18 cellular contexts compared by ENCODE assay signal in genomic region chr3:85475346-85475745, GRCh38.
DNase-seq lines count a peak whose midpoint lies in the region; ATAC-seq, FAIRE-seq and TF ChIP-seq lines count a peak whose summit lies in the region.
"Had no signal": no experiment of that assay in that cellular context is flagged by ENCODE, and none has a peak within 500 bp of the region (broad histone marks: within the 10 kb centered on the region; RNA-seq: fewer than 3 reads in every experiment).

No MANE protein-coding gene starts in this region.

- FAIRE-seq in astrocyte (lab: Jason Lieb, UNC) (no peak), frontal cortex (lab: Jason Lieb, UNC) (peak; percentile 49)
- FAIRE-seq: H54 had no signal

- H4K20me1 ChIP-seq in SK-N-SH (ENCODE audit: insufficient read depth) (no peaks in the 10 kb centered on the region), astrocyte (ENCODE audit: insufficient read depth, low read length) (no peaks in the 10 kb centered on the region)
- H4K20me1 ChIP-seq: BLaER1 had no signal

- H2AFZ ChIP-seq in SK-N-SH (ENCODE audit: low read depth) = no peak overlapping the region
- H2AFZ ChIP-seq in astrocyte (ENCODE audit: low read depth, low read length) = no peak overlapping the region

- H3K4me3 Mint-ChIP-seq in astrocyte (ENCODE audit: unreplicated experiment) = no peak overlapping the region
- H3K4me3 Mint-ChIP-seq: CD4-positive, CD25-positive, alpha-beta regulatory T cell had no signal

- no peak for TF ChIP-seq EP300 in SK-N-SH (IDR thresholded peaks at IDR 0.05; ENCODE audit: borderline replicate concordance in 1 of 2, low read depth in 1 of 2, low read length in 1 of 2)

- no peaks in the 10 kb centered on the region for H3K9me2 ChIP-seq in SK-N-SH

- CTCF ChIA-PET in SK-N-SH (lab: Yijun Ruan, JAX) = interaction anchor here (0.7 kb wide), 1 partner anchor 41 kb away, joined by 3 read pairs; no protein-coding TSS in a partner anchor

- TF ChIP-seq CTCF in SK-N-SH (IDR thresholded peaks at IDR 0.05) = no peak
- no peak for TF ChIP-seq CTCF in astrocyte (IDR thresholded peaks at IDR 0.05; ENCODE audit: insufficient read depth, low read depth, low read length)
- no peak for TF ChIP-seq CTCF in left lung (IDR thresholded peaks at IDR 0.05)

- H3K79me2 ChIP-seq in SK-N-SH (ENCODE audit: insufficient read depth) = no peaks in the 10 kb centered on the region
- no peaks in the 10 kb centered on the region for H3K79me2 ChIP-seq in astrocyte (ENCODE audit: insufficient read depth, low read length)

- no peak overlapping the region for H3K4me3 ChIP-seq in SK-N-SH (ENCODE audit: low read depth in 2 of 2, low read length in 1 of 2)
- H3K4me3 ChIP-seq in astrocyte (ENCODE audit: insufficient read depth, low read depth, low read length) = no peak overlapping the region
- no peak overlapping the region for H3K4me3 ChIP-seq in left lung
- H3K4me3 ChIP-seq: BLaER1, Peyer's patch had no signal

- H3K9ac ChIP-seq in SK-N-SH (no peak overlapping the region), astrocyte (ENCODE audit: low read length) (no peak overlapping the region)
- H3K9ac ChIP-seq: BLaER1 had no signal

- H3K27ac ChIP-seq in SK-N-SH (ENCODE audit: low read depth in 2 of 2, low read length in 1 of 2) = no peak overlapping the region
- H3K27ac ChIP-seq in astrocyte (ENCODE audit: low read depth, low read length) = no peak overlapping the region
- no peak overlapping the region for H3K27ac ChIP-seq in left lung
- H3K27ac ChIP-seq: BLaER1, Peyer's patch had no signal

- H3K36me3 ChIP-seq in SK-N-SH (replicated peaks in 1 of 2; ENCODE audit: control insufficient read depth in 1 of 2, insufficient read depth in 2 of 2, low read length in 1 of 2) = no peaks in the 10 kb centered on the region
- no peaks in the 10 kb centered on the region for H3K36me3 ChIP-seq in astrocyte (ENCODE audit: insufficient read depth, low read length)
- H3K36me3 ChIP-seq in left lung = no peaks in the 10 kb centered on the region
- H3K36me3 ChIP-seq: BLaER1, Peyer's patch had no signal

- peaks cover under 1% of the 10 kb centered on the region for H3F3A ChIP-seq in SK-N-SH (replicated peaks; ENCODE audit: insufficient read depth)

- 11% methylated on average over 2 of the region's 2 CpGs for WGBS in SK-N-SH (ENCODE audit: low lambda C conversion rate)

- no peak for ATAC-seq in SK-N-SH treated with all-trans-retinoic acid at 6 μM for 48 hours
- ATAC-seq in left lung = no peak
- ATAC-seq in HG03565 (IDR thresholded peaks at IDR 0.05; ENCODE audit: unreplicated experiment) = no peak

- H3K27ac Mint-ChIP-seq in astrocyte (ENCODE audit: unreplicated experiment) = no peak overlapping the region
- H3K27ac Mint-ChIP-seq: CD4-positive, CD25-positive, alpha-beta regulatory T cell had no signal

- no peak overlapping the region for H3K4me2 ChIP-seq in SK-N-SH
- no peak overlapping the region for H3K4me2 ChIP-seq in astrocyte (ENCODE audit: low read length)
- H3K4me2 ChIP-seq: BLaER1 had no signal

- H3K27me3 ChIP-seq in SK-N-SH (ENCODE audit: insufficient read depth) = no peaks in the 10 kb centered on the region
- H3K27me3 ChIP-seq in astrocyte (ENCODE audit: insufficient read depth, low read length) = no peaks in the 10 kb centered on the region
- no peaks in the 10 kb centered on the region for H3K27me3 ChIP-seq in left lung
- H3K27me3 ChIP-seq: BLaER1, Peyer's patch had no signal

- intact Hi-C loops in left lung (cut with DNase I) = no loop called here

- H3K4me1 ChIP-seq in SK-N-SH (ENCODE audit: control insufficient read depth in 1 of 2, insufficient read depth in 2 of 2, low read depth in 1 of 2, low read length in 1 of 2) (no peaks in the 10 kb centered on the region; a peak in 1 of 4 replicates), astrocyte (ENCODE audit: insufficient read depth, low read length) (no peaks in the 10 kb centered on the region), left lung (no peaks in the 10 kb centered on the region)
- H3K4me1 ChIP-seq: BLaER1, Peyer's patch had no signal

- H3K9me3 Mint-ChIP-seq in astrocyte (ENCODE audit: unreplicated experiment) = no peaks in the 10 kb centered on the region

- H3K9me3 ChIP-seq in SK-N-SH (no peaks in the 10 kb centered on the region), astrocyte (ENCODE audit: insufficient read depth, low read depth, low read length) (no peaks in the 10 kb centered on the region), left lung (no peaks in the 10 kb centered on the region)
- H3K9me3 ChIP-seq: BLaER1, Peyer's patch had no signal

- H3K4me1 Mint-ChIP-seq in astrocyte (ENCODE audit: low read depth, unreplicated experiment) = no peaks in the 10 kb centered on the region
- H3K4me1 Mint-ChIP-seq: CD4-positive, CD25-positive, alpha-beta regulatory T cell had no signal

- no peaks in the 10 kb centered on the region for H3K27me3 Mint-ChIP-seq in astrocyte (ENCODE audit: low read depth, unreplicated experiment)
- H3K27me3 Mint-ChIP-seq: CD4-positive, CD25-positive, alpha-beta regulatory T cell had no signal

- no peaks in the 10 kb centered on the region for H3K36me3 Mint-ChIP-seq in astrocyte (ENCODE audit: low read depth, unreplicated experiment)
- H3K36me3 Mint-ChIP-seq: CD4-positive, CD25-positive, alpha-beta regulatory T cell had no signal

- TF ChIP-seq RAD21 in SK-N-SH (IDR thresholded peaks at IDR 0.05; ENCODE audit: low read length) = no peak

- POLR2A ChIA-PET in SK-N-SH (lab: Yijun Ruan, JAX) = no interaction called here

- DNase-seq in SK-N-SH (no peak), astrocyte (ENCODE audit: low read depth) (peak; percentile 5), frontal cortex (ENCODE audit: low spot score in 2 of 2) (no peak), NCI-H524 treated with DMSO at 0.1 percent for 48 hours (lab: John Stamatoyannopoulos, UW) (no peak), left lung (no peak)
- DNase-seq: 8988T; CD4-positive, CD25-positive, alpha-beta regulatory T cell; DMS153; KG1; MM.1S; NCI-H2029; NCI-H446; NCI-H526 treated with DMSO at 0.1 percent for 48 hours; Peyer's patch had no signal

TF ChIP-seq in SK-N-SH treated with all-trans-retinoic acid at 6 μM for 48 hours, 23 proteins besides CTCF, POLR2A, EP300 and RAD21:
- TF ChIP-seq BACH2 (CRISPR knock-in tag; IDR thresholded peaks at IDR 0.05; ENCODE audit: borderline replicate concordance) (no peak), GLIS3 (CRISPR knock-in tag; IDR thresholded peaks at IDR 0.05) (no peak), ARNTL (CRISPR knock-in tag; IDR thresholded peaks at IDR 0.05; ENCODE audit: borderline replicate concordance, low read depth) (no peak), ISL1 (CRISPR knock-in tag; IDR thresholded peaks at IDR 0.05) (peak; percentile 52)

TF ChIP-seq in SK-N-SH, 30 proteins besides CTCF, POLR2A, EP300 and RAD21:
- TF ChIP-seq NFIC (IDR thresholded peaks at IDR 0.05; ENCODE audit: borderline replicate concordance) (no peak), GATA2 (CRISPR knock-in tag; IDR thresholded peaks at IDR 0.05) (no peak), CHD2 (IDR thresholded peaks at IDR 0.05; ENCODE audit: low read length, partially characterized antibody) (no peak), EZH2phosphoT487 (IDR thresholded peaks at IDR 0.05; ENCODE audit: borderline replicate concordance, low read depth) (no peak), MXI1 (IDR thresholded peaks at IDR 0.05; ENCODE audit: low read depth, low read length) (no peak)
- TF ChIP-seq, protein P1, sequence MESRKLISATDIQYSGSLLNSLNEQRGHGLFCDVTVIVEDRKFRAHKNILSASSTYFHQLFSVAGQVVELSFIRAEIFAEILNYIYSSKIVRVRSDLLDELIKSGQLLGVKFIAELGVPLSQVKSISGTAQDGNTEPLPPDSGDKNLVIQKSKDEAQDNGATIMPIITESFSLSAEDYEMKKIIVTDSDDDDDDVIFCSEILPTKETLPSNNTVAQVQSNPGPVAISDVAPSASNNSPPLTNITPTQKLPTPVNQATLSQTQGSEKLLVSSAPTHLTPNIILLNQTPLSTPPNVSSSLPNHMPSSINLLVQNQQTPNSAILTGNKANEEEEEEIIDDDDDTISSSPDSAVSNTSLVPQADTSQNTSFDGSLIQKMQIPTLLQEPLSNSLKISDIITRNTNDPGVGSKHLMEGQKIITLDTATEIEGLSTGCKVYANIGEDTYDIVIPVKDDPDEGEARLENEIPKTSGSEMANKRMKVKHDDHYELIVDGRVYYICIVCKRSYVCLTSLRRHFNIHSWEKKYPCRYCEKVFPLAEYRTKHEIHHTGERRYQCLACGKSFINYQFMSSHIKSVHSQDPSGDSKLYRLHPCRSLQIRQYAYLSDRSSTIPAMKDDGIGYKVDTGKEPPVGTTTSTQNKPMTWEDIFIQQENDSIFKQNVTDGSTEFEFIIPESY (IDR thresholded peaks at IDR 0.05; ENCODE audit: borderline replicate concordance, low read depth) = no peak
